1 cellular context compared by ENCODE assay signal in genomic region chr4:169399976-169400767, GRCh38.
A peak's percentile ranks its signal among the peaks of the same experiment; 100 is the strongest.
TF ChIP-seq lines count a peak whose summit lies in the region.

No MANE protein-coding gene starts in this region.

TF ChIP-seq in GM12878, 131 proteins besides CTCF, POLR2A, EP300 and RAD21 (continued from another document):
- 0 out of 2 replicates have a peak, but pooled peaks have one; percentile 24 for TF ChIP-seq CREM (IDR thresholded peaks at IDR 0.05; ENCODE audit: low read depth)
- TF ChIP-seq NFYA (IDR thresholded peaks at IDR 0.05; ENCODE audit: borderline replicate concordance, low read depth, low read length), result no peak
- peak; percentile 69; the same call in 1 of the 2 replicates for TF ChIP-seq ZNF24 (IDR thresholded peaks at IDR 0.05)
- TF ChIP-seq SPI1 (IDR thresholded peaks at IDR 0.05; ENCODE audit: borderline replicate concordance, insufficient read depth, low read depth, low read length), result peak; percentile 92
- 0 out of 2 replicates have a peak, but pooled peaks have one; percentile 14 for TF ChIP-seq IKZF1 (conservative IDR thresholded peaks at IDR 0.05)
- TF ChIP-seq, protein P1, sequence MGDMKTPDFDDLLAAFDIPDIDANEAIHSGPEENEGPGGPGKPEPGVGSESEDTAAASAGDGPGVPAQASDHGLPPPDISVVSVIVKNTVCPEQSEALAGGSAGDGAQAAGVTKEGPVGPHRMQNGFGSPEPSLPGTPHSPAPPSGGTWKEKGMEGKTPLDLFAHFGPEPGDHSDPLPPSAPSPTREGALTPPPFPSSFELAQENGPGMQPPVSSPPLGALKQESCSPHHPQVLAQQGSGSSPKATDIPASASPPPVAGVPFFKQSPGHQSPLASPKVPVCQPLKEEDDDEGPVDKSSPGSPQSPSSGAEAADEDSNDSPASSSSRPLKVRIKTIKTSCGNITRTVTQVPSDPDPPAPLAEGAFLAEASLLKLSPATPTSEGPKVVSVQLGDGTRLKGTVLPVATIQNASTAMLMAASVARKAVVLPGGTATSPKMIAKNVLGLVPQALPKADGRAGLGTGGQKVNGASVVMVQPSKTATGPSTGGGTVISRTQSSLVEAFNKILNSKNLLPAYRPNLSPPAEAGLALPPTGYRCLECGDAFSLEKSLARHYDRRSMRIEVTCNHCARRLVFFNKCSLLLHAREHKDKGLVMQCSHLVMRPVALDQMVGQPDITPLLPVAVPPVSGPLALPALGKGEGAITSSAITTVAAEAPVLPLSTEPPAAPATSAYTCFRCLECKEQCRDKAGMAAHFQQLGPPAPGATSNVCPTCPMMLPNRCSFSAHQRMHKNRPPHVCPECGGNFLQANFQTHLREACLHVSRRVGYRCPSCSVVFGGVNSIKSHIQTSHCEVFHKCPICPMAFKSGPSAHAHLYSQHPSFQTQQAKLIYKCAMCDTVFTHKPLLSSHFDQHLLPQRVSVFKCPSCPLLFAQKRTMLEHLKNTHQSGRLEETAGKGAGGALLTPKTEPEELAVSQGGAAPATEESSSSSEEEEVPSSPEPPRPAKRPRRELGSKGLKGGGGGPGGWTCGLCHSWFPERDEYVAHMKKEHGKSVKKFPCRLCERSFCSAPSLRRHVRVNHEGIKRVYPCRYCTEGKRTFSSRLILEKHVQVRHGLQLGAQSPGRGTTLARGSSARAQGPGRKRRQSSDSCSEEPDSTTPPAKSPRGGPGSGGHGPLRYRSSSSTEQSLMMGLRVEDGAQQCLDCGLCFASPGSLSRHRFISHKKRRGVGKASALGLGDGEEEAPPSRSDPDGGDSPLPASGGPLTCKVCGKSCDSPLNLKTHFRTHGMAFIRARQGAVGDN (IDR thresholded peaks at IDR 0.05), result 0 out of 2 replicates have a peak, but pooled peaks have one; percentile 24
- TF ChIP-seq SKIL (IDR thresholded peaks at IDR 0.05; ENCODE audit: low read depth, poor library complexity, severe bottlenecking), result peak; percentile 29
- TF ChIP-seq STAT3 (IDR thresholded peaks at IDR 0.05; ENCODE audit: low read depth, low read length), result no peak
- peak; percentile 86 for TF ChIP-seq RUNX3 (IDR thresholded peaks at IDR 0.05; ENCODE audit: low read length)
- TF ChIP-seq BMI1 (IDR thresholded peaks at IDR 0.05; ENCODE audit: borderline replicate concordance), result peak; percentile 68; the same call in 1 of the 2 replicates
- TF ChIP-seq, protein P2, sequence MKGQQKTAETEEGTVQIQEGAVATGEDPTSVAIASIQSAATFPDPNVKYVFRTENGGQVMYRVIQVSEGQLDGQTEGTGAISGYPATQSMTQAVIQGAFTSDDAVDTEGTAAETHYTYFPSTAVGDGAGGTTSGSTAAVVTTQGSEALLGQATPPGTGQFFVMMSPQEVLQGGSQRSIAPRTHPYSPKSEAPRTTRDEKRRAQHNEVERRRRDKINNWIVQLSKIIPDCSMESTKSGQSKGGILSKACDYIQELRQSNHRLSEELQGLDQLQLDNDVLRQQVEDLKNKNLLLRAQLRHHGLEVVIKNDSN (IDR thresholded peaks at IDR 0.05; ENCODE audit: borderline replicate concordance, extremely low read length, insufficient read depth, low read depth, low read length), result no peak
- peak in 1 of 2 experiments; percentile 54; a peak in 2 of 4 replicates for TF ChIP-seq IKZF2 (IDR thresholded peaks at IDR 0.05)
- TF ChIP-seq, protein P3, sequence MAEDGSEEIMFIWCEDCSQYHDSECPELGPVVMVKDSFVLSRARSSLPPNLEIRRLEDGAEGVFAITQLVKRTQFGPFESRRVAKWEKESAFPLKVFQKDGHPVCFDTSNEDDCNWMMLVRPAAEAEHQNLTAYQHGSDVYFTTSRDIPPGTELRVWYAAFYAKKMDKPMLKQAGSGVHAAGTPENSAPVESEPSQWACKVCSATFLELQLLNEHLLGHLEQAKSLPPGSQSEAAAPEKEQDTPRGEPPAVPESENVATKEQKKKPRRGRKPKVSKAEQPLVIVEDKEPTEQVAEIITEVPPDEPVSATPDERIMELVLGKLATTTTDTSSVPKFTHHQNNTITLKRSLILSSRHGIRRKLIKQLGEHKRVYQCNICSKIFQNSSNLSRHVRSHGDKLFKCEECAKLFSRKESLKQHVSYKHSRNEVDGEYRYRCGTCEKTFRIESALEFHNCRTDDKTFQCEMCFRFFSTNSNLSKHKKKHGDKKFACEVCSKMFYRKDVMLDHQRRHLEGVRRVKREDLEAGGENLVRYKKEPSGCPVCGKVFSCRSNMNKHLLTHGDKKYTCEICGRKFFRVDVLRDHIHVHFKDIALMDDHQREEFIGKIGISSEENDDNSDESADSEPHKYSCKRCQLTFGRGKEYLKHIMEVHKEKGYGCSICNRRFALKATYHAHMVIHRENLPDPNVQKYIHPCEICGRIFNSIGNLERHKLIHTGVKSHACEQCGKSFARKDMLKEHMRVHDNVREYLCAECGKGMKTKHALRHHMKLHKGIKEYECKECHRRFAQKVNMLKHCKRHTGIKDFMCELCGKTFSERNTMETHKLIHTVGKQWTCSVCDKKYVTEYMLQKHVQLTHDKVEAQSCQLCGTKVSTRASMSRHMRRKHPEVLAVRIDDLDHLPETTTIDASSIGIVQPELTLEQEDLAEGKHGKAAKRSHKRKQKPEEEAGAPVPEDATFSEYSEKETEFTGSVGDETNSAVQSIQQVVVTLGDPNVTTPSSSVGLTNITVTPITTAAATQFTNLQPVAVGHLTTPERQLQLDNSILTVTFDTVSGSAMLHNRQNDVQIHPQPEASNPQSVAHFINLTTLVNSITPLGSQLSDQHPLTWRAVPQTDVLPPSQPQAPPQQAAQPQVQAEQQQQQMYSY (CRISPR knock-in tag; IDR thresholded peaks at IDR 0.05), result no peak
- TF ChIP-seq TCF7 (IDR thresholded peaks at IDR 0.05; ENCODE audit: borderline replicate concordance), result peak; percentile 34; the same call in 1 of the 2 replicates
- 0 out of 2 replicates have a peak, but pooled peaks have one; percentile 49 for TF ChIP-seq IRF4 (IDR thresholded peaks at IDR 0.05; ENCODE audit: low read depth, low read length)
- TF ChIP-seq DPF2 (IDR thresholded peaks at IDR 0.05), result peak; percentile 80
- peak; percentile 48 for TF ChIP-seq BCL11A (IDR thresholded peaks at IDR 0.05; ENCODE audit: low read depth, low read length)
- peak; percentile 75; the same call in 1 of the 2 replicates for TF ChIP-seq NFIC (IDR thresholded peaks at IDR 0.05; ENCODE audit: low read depth, low read length)
- no peak for TF ChIP-seq SREBF1 (IDR thresholded peaks at IDR 0.05; ENCODE audit: low read length)
